In genomic region chr3:52108302-52109232, GRCh38 we compare ENCODE assay signal across 1 cellular context.
TF ChIP-seq lines count a peak whose summit lies in the region.

No MANE protein-coding gene starts in this region.

TF ChIP-seq in WTC11, 78 proteins besides CTCF, POLR2A, EP300 and RAD21 (continued from another document):
- TF ChIP-seq CDX4 (CRISPR knock-in tag; IDR thresholded peaks at IDR 0.05; ENCODE audit: borderline replicate concordance) (no peak), E2F1 (CRISPR knock-in tag; IDR thresholded peaks at IDR 0.05) (no peak), FOXJ3 (CRISPR knock-in tag; IDR thresholded peaks at IDR 0.05; ENCODE audit: borderline replicate concordance) (no peak), SOX15 (CRISPR knock-in tag; IDR thresholded peaks at IDR 0.05) (no peak), SP1 (CRISPR knock-in tag; conservative IDR thresholded peaks at IDR 0.05) (no peak), ZNF232 (CRISPR knock-in tag; IDR thresholded peaks at IDR 0.05) (no peak), NR1H2 (CRISPR knock-in tag; IDR thresholded peaks at IDR 0.05) (no peak), MYBL2 (CRISPR knock-in tag; IDR thresholded peaks at IDR 0.05) (no peak), ZNF396 (CRISPR knock-in tag; IDR thresholded peaks at IDR 0.05; ENCODE audit: borderline replicate concordance) (no peak), ERG (CRISPR knock-in tag; IDR thresholded peaks at IDR 0.05) (no peak)
TF ChIP-seq in WTC11: peak in this region for 0.
